ENCODE assay signal across 1 cellular context in the genomic region with DNA sequence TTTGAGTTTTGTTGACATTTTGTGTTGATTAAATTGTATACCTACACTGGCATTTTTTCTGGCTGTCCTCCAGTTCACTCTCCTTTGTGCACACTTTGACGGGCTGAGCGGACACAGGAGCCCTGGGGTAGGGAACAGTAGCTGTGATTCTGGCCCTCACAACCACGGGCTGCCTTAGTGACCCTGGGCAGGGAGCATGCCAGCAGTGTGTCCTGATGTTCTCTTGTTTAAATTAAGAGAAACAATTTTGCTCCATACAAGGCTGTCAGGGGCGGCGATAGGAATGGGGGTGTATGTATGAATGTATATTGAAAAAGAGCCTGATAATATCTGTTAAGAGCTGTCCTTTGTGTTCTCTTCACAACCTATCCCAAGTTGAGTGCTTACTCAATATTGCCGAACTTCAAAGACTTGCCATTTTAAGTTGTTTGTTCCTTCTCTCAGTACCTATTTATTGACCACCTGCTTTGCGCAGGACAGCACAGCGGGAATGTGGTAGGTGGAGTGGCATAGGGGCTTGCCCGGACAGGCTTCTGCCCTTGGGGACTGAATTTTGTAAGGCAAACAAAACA.
TF ChIP-seq lines count a peak whose summit lies in the region.

No MANE protein-coding gene starts in this region.

TF ChIP-seq in SK-N-SH treated with all-trans-retinoic acid at 6 μM for 48 hours, 23 proteins besides CTCF, POLR2A, EP300 and RAD21 (continued from another document):
- TF ChIP-seq, protein P1, sequence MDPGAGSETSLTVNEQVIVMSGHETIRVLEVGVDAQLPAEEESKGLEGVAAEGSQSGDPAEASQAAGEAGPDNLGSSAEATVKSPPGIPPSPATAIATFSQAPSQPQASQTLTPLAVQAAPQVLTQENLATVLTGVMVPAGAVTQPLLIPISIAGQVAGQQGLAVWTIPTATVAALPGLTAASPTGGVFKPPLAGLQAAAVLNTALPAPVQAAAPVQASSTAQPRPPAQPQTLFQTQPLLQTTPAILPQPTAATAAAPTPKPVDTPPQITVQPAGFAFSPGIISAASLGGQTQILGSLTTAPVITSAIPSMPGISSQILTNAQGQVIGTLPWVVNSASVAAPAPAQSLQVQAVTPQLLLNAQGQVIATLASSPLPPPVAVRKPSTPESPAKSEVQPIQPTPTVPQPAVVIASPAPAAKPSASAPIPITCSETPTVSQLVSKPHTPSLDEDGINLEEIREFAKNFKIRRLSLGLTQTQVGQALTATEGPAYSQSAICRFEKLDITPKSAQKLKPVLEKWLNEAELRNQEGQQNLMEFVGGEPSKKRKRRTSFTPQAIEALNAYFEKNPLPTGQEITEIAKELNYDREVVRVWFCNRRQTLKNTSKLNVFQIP (CRISPR knock-in tag; IDR thresholded peaks at IDR 0.05; ENCODE audit: borderline replicate concordance, low read depth), result no peak
- no peak for TF ChIP-seq RARB (CRISPR knock-in tag; IDR thresholded peaks at IDR 0.05)
- TF ChIP-seq CSDC2 (CRISPR knock-in tag; IDR thresholded peaks at IDR 0.05), result no peak
- no peak for TF ChIP-seq ISL1 (CRISPR knock-in tag; IDR thresholded peaks at IDR 0.05)
- TF ChIP-seq ZNF8 (CRISPR knock-in tag; IDR thresholded peaks at IDR 0.05), result no peak
- TF ChIP-seq BACH2 (CRISPR knock-in tag; IDR thresholded peaks at IDR 0.05; ENCODE audit: borderline replicate concordance), result no peak
- no peak for TF ChIP-seq OSR1 (CRISPR knock-in tag; IDR thresholded peaks at IDR 0.05)
- no peak for TF ChIP-seq ZNF565 (CRISPR knock-in tag; conservative IDR thresholded peaks at IDR 0.05; ENCODE audit: low read depth)
- TF ChIP-seq TCF4 (CRISPR knock-in tag; IDR thresholded peaks at IDR 0.05; ENCODE audit: borderline replicate concordance), result no peak
- TF ChIP-seq GLIS3 (CRISPR knock-in tag; IDR thresholded peaks at IDR 0.05), result no peak
- no peak for TF ChIP-seq SNAI2 (CRISPR knock-in tag; IDR thresholded peaks at IDR 0.05)
- TF ChIP-seq, protein P2, sequence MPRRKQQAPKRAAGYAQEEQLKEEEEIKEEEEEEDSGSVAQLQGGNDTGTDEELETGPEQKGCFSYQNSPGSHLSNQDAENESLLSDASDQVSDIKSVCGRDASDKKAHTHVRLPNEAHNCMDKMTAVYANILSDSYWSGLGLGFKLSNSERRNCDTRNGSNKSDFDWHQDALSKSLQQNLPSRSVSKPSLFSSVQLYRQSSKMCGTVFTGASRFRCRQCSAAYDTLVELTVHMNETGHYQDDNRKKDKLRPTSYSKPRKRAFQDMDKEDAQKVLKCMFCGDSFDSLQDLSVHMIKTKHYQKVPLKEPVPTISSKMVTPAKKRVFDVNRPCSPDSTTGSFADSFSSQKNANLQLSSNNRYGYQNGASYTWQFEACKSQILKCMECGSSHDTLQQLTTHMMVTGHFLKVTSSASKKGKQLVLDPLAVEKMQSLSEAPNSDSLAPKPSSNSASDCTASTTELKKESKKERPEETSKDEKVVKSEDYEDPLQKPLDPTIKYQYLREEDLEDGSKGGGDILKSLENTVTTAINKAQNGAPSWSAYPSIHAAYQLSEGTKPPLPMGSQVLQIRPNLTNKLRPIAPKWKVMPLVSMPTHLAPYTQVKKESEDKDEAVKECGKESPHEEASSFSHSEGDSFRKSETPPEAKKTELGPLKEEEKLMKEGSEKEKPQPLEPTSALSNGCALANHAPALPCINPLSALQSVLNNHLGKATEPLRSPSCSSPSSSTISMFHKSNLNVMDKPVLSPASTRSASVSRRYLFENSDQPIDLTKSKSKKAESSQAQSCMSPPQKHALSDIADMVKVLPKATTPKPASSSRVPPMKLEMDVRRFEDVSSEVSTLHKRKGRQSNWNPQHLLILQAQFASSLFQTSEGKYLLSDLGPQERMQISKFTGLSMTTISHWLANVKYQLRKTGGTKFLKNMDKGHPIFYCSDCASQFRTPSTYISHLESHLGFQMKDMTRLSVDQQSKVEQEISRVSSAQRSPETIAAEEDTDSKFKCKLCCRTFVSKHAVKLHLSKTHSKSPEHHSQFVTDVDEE (CRISPR knock-in tag; IDR thresholded peaks at IDR 0.05), result no peak
